ENCODE assay signal across 20 cellular contexts in genomic region chr2:215527738-215528137, GRCh38.
DNase-seq lines count a peak whose midpoint lies in the region; ATAC-seq and TF ChIP-seq lines count a peak whose summit lies in the region.
"Had no signal": no experiment of that assay in that cellular context is flagged by ENCODE, and none has a peak within 500 bp of the region (broad histone marks: within the 10 kb centered on the region; RNA-seq: fewer than 3 reads in every experiment).

No MANE protein-coding gene starts in this region.

- peaks cover 5% of the 10 kb centered on the region for H3F3A ChIP-seq in PC-3 (ENCODE audit: low read length, unreplicated experiment)

- POLR2A ChIA-PET in PC-3 (lab: Charles Lee; ENCODE audit: unreplicated experiment) = no interaction called here

- H3K4me2 ChIP-seq in PC-3 (ENCODE audit: low read length) = peak overlapping the region; percentile 62
- peak overlapping the region; percentile 26 for H3K4me2 ChIP-seq in osteoblast (ENCODE audit: insufficient read depth, low read length)
- H3K4me2 ChIP-seq: BLaER1 had no signal

- H3K4me1 ChIP-seq in PC-3 (ENCODE audit: insufficient read depth, low read length) (peaks cover 42% of the 10 kb centered on the region), osteoblast (ENCODE audit: insufficient read depth, low read length) (peaks cover 53% of the 10 kb centered on the region)
- H3K4me1 ChIP-seq: BLaER1, vagina had no signal

- no peak for TF ChIP-seq CTCF in AG09319 (IDR thresholded peaks at IDR 0.05; ENCODE audit: low read depth, low read length)
- TF ChIP-seq CTCF in PC-3 (conservative IDR thresholded peaks at IDR 0.05; ENCODE audit: low read depth, low read length) = no peak
- no peak for TF ChIP-seq CTCF in osteoblast (IDR thresholded peaks at IDR 0.05; ENCODE audit: extremely low read depth, low read depth, low read length)

- no peaks in the 10 kb centered on the region for H3K27me3 ChIP-seq in PC-3 (ENCODE audit: low read length)
- no peaks in the 10 kb centered on the region for H3K27me3 ChIP-seq in osteoblast (ENCODE audit: insufficient read depth, low read length)
- H3K27me3 ChIP-seq: BLaER1, stomach, vagina had no signal

- H3K27ac ChIP-seq in PC-3 (ENCODE audit: low read length) (peak overlapping the region; percentile 99), osteoblast (ENCODE audit: low read depth, low read length) (peak overlapping the region; percentile 100)
- H3K27ac ChIP-seq: BLaER1, stomach, vagina had no signal

- H3K4me3 ChIP-seq in PC-3 (ENCODE audit: low read length) = no peak overlapping the region
- H3K4me3 ChIP-seq in osteoblast (ENCODE audit: insufficient read depth, low read length) = no peak overlapping the region
- H3K4me3 ChIP-seq: BLaER1, stomach, vagina had no signal

- H4K20me1 ChIP-seq in PC-3 (ENCODE audit: low read length) (no peaks in the 10 kb centered on the region), osteoblast (ENCODE audit: insufficient read depth, low read length) (no peaks in the 10 kb centered on the region)
- H4K20me1 ChIP-seq: BLaER1 had no signal

- BruUV-seq in PC-3 (replicated peaks; lab: Mats Ljungman, UMichigan) = no TSS peak

- peak overlapping the region; percentile 64 for H3K9ac ChIP-seq in PC-3 (ENCODE audit: low read length)
- H3K9ac ChIP-seq: BLaER1 had no signal

- CTCF ChIA-PET in PC-3 (lab: Charles Lee) = interaction anchor here (0.6 kb wide), 1 partner anchor 74 kb away, joined by 6 read pairs; no protein-coding TSS in a partner anchor

- no peaks in the 10 kb centered on the region for H3K9me3 ChIP-seq in PC-3 (ENCODE audit: low read length)
- no peaks in the 10 kb centered on the region for H3K9me3 ChIP-seq in osteoblast (ENCODE audit: low read depth, low read length)
- H3K9me3 ChIP-seq: BLaER1, vagina had no signal

- H3K36me3 ChIP-seq in PC-3 (ENCODE audit: low read depth, low read length) = no peaks in the 10 kb centered on the region
- H3K36me3 ChIP-seq in osteoblast (ENCODE audit: insufficient read depth, low read length) = no peaks in the 10 kb centered on the region
- H3K36me3 ChIP-seq: BLaER1, stomach, vagina had no signal

- intact Hi-C loops in PC-3 (cut with micrococcal nuclease) = no loop called here

- H2AFZ ChIP-seq in PC-3 (ENCODE audit: low read length) (no peak overlapping the region), osteoblast (ENCODE audit: low read length) (no peak overlapping the region)

- H3K79me2 ChIP-seq in PC-3 (ENCODE audit: low read length) (no peaks in the 10 kb centered on the region), osteoblast (ENCODE audit: insufficient read depth, low read length) (no peaks in the 10 kb centered on the region)

- no peaks in the 10 kb centered on the region for H3K9me2 ChIP-seq in PC-3 (replicated peaks; ENCODE audit: low read length)

- ATAC-seq in PC-3 (no peak), GM21360 (IDR thresholded peaks at IDR 0.05; ENCODE audit: unreplicated experiment) (no peak)

- DNase-seq in AG09319 (ENCODE audit: extremely low read depth, low read depth) (peak; percentile 52), PC-3 (no peak), dedifferentiated amniotic fluid mesenchymal stem cell (ENCODE audit: extremely low spot score) (peak; percentile 80), osteoblast (ENCODE audit: insufficient read length, low spot score, missing footprints) (peak; percentile 46), NCI-H748 treated with DMSO at 0.1 percent for 48 hours (lab: John Stamatoyannopoulos, UW) (no peak), GM19238 (ENCODE audit: insufficient read length, low spot score) (no peak), NCI-H345 (lab: John Stamatoyannopoulos, UW) (no peak)
- DNase-seq: activated CD4-positive, alpha-beta T cell treated with anti-CD3 and anti-CD28 coated beads, Interleukin-2, amount 50 U/mL, for 4 hours; activated naive CD8-positive, alpha-beta T cell treated with anti-CD3 and anti-CD28 coated beads for 36 hours; activated T-cell treated with anti-CD3 and anti-CD28 coated beads, Interleukin-2, amount 50 U/mL, for 24 hours; cerebellar nuclear complex; head of caudate nucleus; MV-4-11; NCI-H2029; NCI-H524; retina; stomach had no signal

Comparison
In these comparisons a context has a peak if more than half of its experiments do, and no peak if none do; other contexts are left out.
1. DNase-seq: peak in AG09319 (single experiment), dedifferentiated amniotic fluid mesenchymal stem cell (single experiment) and osteoblast (single experiment); none in PC-3 (single experiment), NCI-H748 treated with DMSO at 0.1 percent for 48 hours (single experiment), GM19238 (single experiment) and NCI-H345 (single experiment).